ENCODE assay signal across 22 cellular contexts in genomic region chr22:48720662-48721393, GRCh38.
"Had no signal": no experiment of that assay in that cellular context is flagged by ENCODE, and none has a peak within 500 bp of the region (broad histone marks: within the 10 kb centered on the region; RNA-seq: fewer than 3 reads in every experiment).

No MANE protein-coding gene starts in this region.

- H3K4me3 Mint-ChIP-seq: activated naive CD8-positive, alpha-beta T cell treated with anti-CD3 and anti-CD28 coated beads, Interleukin-2, amount 50 U/mL, for 24 hours; activated T-cell treated with anti-CD3 and anti-CD28 coated beads, Interleukin-2, amount 50 U/mL, for 24 hours; naive thymus-derived CD4-positive, alpha-beta T cell; neural crest cell; stimulated activated naive CD8-positive, alpha-beta T cell treated with anti-CD3 and anti-CD28 coated beads, Interleukin-15, Interleukin-2, amounts not matched to agents 100 ng/mL and 50 ng/mL, for 24 hours; T-cell; T-helper 2 cell treated with Interferon-gamma antibody and Interleukin-4, amounts not matched to agents 5 μg/mL and 100 μg/mL, for 36 hours; WTC11 had no signal

- H3K9me3 ChIP-seq: body of pancreas, psoas muscle, right atrium auricular region, thyroid gland had no signal

- H3K4me1 ChIP-seq: psoas muscle, right atrium auricular region, thyroid gland had no signal

- ATAC-seq: activated naive CD8-positive, alpha-beta T cell treated with anti-CD3 and anti-CD28 coated beads, Interleukin-2, amount 50 U/mL, for 24 hours; naive thymus-derived CD4-positive, alpha-beta T cell; psoas muscle; SK-N-SH treated with all-trans-retinoic acid at 6 μM for 48 hours; T-cell had no signal

- H3K4me3 ChIP-seq: body of pancreas, psoas muscle, right atrium auricular region, thyroid gland had no signal

- H3K4me1 Mint-ChIP-seq: activated naive CD8-positive, alpha-beta T cell treated with anti-CD3 and anti-CD28 coated beads, Interleukin-2, amount 50 U/mL, for 24 hours; naive thymus-derived CD4-positive, alpha-beta T cell; T-cell had no signal

- H3K27ac ChIP-seq: psoas muscle, right atrium auricular region, thyroid gland had no signal

- H3K9me3 Mint-ChIP-seq: T-helper 2 cell treated with Interferon-gamma antibody and Interleukin-4, amounts not matched to agents 5 μg/mL and 100 μg/mL, for 36 hours had no signal

- DNase-seq: activated CD8-positive, alpha-beta memory T cell treated with anti-CD3 and anti-CD28 coated beads for 24 hours; activated CD8-positive, alpha-beta memory T cell treated with anti-CD3 and anti-CD28 coated beads, Interleukin-2, amount 50 U/mL, for 4 hours; activated naive CD4-positive, alpha-beta T cell treated with anti-CD3 and anti-CD28 coated beads, Interleukin-2, amount 50 U/mL, for 16 hours; activated T-cell treated with anti-CD3 and anti-CD28 coated beads, Interleukin-2, amount 50 U/mL, for 24 hours; dermis blood vessel endothelial cell; effector CD8-positive, alpha-beta T cell; foreskin fibroblast; naive thymus-derived CD4-positive, alpha-beta T cell; occipital lobe; psoas muscle; stimulated activated CD4-positive, alpha-beta T cell treated with anti-CD3 and anti-CD28 coated beads, Interleukin-1b, Interleukin-23, amount 100 ng/mL, for 48 hours; T-cell; thyroid gland had no signal

- H3K27me3 ChIP-seq: body of pancreas, right atrium auricular region, thyroid gland had no signal

- H3K27ac Mint-ChIP-seq: activated naive CD8-positive, alpha-beta T cell treated with anti-CD3 and anti-CD28 coated beads, Interleukin-2, amount 50 U/mL, for 24 hours; activated T-cell treated with anti-CD3 and anti-CD28 coated beads, Interleukin-2, amount 50 U/mL, for 24 hours; activated T-helper 2 cell treated with anti-CD3 and anti-CD28 coated beads, Interferon-gamma antibody, Interleukin-2, Interleukin-4, amounts not matched to agents 10 μg/mL and 5 μg/mL and 100 μg/mL, durations not matched to agents 14 hours and 24 hours and 36 hours; naive thymus-derived CD4-positive, alpha-beta T cell; stimulated activated naive CD8-positive, alpha-beta T cell treated with anti-CD3 and anti-CD28 coated beads, Interleukin-15, Interleukin-2, amounts not matched to agents 100 ng/mL and 50 ng/mL, for 24 hours; T-cell; T-helper 2 cell treated with Interferon-gamma antibody and Interleukin-4, amounts not matched to agents 5 μg/mL and 100 μg/mL, for 36 hours; WTC11 had no signal

- H3K36me3 ChIP-seq: right atrium auricular region, thyroid gland had no signal

- H3K36me3 Mint-ChIP-seq: naive thymus-derived CD4-positive, alpha-beta T cell; T-cell had no signal
